Comparison of ENCODE assay signal across 22 cellular contexts in genomic region chr12:59329457-59329856, GRCh38.
"Had no signal": no experiment of that assay in that cellular context is flagged by ENCODE, and none has a peak within 500 bp of the region (broad histone marks: within the 10 kb centered on the region; RNA-seq: fewer than 3 reads in every experiment).

No MANE protein-coding gene starts in this region.

- H3K27ac ChIP-seq: ascending aorta, cardiac muscle cell had no signal

- H3K36me3 ChIP-seq: ascending aorta, cardiac muscle cell, MG63 had no signal

- ATAC-seq: activated CD8-positive, alpha-beta memory T cell treated with anti-CD3 and anti-CD28 coated beads, Interleukin-2, amount 10 ng/mL, durations not matched to agents 7 days and 5 days; PC-3; T-helper 17 cell had no signal

- H3K27me3 ChIP-seq: ascending aorta, cardiac muscle cell had no signal

- FAIRE-seq: RCC 7860 had no signal

- H3K4me3 ChIP-seq: ascending aorta, cardiac muscle cell, MG63 had no signal

- H3K9me3 ChIP-seq: ascending aorta, MG63 had no signal

- DNase-seq: activated B cell treated with CpG ODN at 0.5 μM for 24 hours; activated CD4-positive, alpha-beta T cell treated with anti-CD3 and anti-CD28 coated beads for 1 hour; activated CD4-positive, alpha-beta T cell treated with anti-CD3 and anti-CD28 coated beads, Interleukin-2, amount 10 ng/mL, durations not matched to agents 24 days and 14 days; activated CD4-positive, alpha-beta T cell treated with anti-CD3 and anti-CD28 coated beads, Interleukin-2, amount 50 U/mL, for 48 hours; activated CD8-positive, alpha-beta memory T cell treated with anti-CD3 and anti-CD28 coated beads, Interleukin-2, amount 10 ng/mL, durations not matched to agents 7 days and 5 days; activated effector memory CD4-positive, alpha-beta T cell treated with Interleukin-2 at 50 U/mL for 16 hours; activated naive CD4-positive, alpha-beta T cell; activated T-cell treated with anti-CD3 and anti-CD28 coated beads, Interleukin-2, amount 50 U/mL, for 24 hours; MG63; MV-4-11; NCI-H1092 treated with DMSO at 0.1 percent for 48 hours; NCI-H1436; NCI-H1694 treated with DMSO at 0.1 percent for 48 hours; NCI-H2029 treated with DMSO at 0.1 percent for 48 hours; NCI-H524; PC-3; SHP77 treated with DMSO at 0.1 percent for 48 hours; T-helper 17 cell; T-helper 9 cell had no signal

- H3K4me1 ChIP-seq: ascending aorta had no signal
